8 cellular contexts compared by ENCODE assay signal in genomic region chr2:151771599-151772358, GRCh38. TPM values are rescaled to one million over a fixed set of nuclear protein-coding genes. Genes with fewer than 3 reads are reported as not detected.
DNase-seq lines count a peak whose midpoint lies in the region; ATAC-seq and TF ChIP-seq lines count a peak whose summit lies in the region.

No MANE protein-coding gene starts in this region.

- H3K79me2 ChIP-seq in PC-3 (ENCODE audit: low read length): no peaks in the 10 kb centered on the region

- intact Hi-C loops in left colon (cut with DNase I, micrococcal nuclease) (no loop called here), PC-3 (cut with micrococcal nuclease) (loop anchor here (5.0 kb wide), 1 partner anchor 56 kb away; the partner anchor contains the start of gene ARL5A)

- ATAC-seq in GM21528 (IDR thresholded peaks at IDR 0.05; ENCODE audit: low FRiP score, unreplicated experiment) (peak; percentile 96), HG03565 (IDR thresholded peaks at IDR 0.05; ENCODE audit: unreplicated experiment) (peak; percentile 95), left colon (no peak), PC-3 (no peak)

- no peak overlapping the region for H3K4me2 ChIP-seq in PC-3 (ENCODE audit: low read length)

- H3K9ac ChIP-seq in PC-3 (ENCODE audit: low read length): no peak overlapping the region

- H3K27ac Mint-ChIP-seq in activated T-cell treated with anti-CD3 and anti-CD28 coated beads, Interleukin-2, amount 50 U/mL, for 24 hours: no peak overlapping the region

- no peaks in the 10 kb centered on the region for H4K20me1 ChIP-seq in PC-3 (ENCODE audit: low read length)

- H3K4me1 Mint-ChIP-seq in activated T-cell treated with anti-CD3 and anti-CD28 coated beads, Interleukin-2, amount 50 U/mL, for 24 hours (ENCODE audit: low read depth): peaks cover 16% of the 10 kb centered on the region

- no peaks in the 10 kb centered on the region for H3K9me2 ChIP-seq in PC-3 (replicated peaks; ENCODE audit: low read length)

- peaks cover 20% of the 10 kb centered on the region for H3K36me3 Mint-ChIP-seq in activated T-cell treated with anti-CD3 and anti-CD28 coated beads, Interleukin-2, amount 50 U/mL, for 24 hours (ENCODE audit: low read depth)

- no peaks in the 10 kb centered on the region for H3K9me3 ChIP-seq in PC-3 (ENCODE audit: low read length)

- H3K27me3 Mint-ChIP-seq in activated T-cell treated with anti-CD3 and anti-CD28 coated beads, Interleukin-2, amount 50 U/mL, for 24 hours: no peaks in the 10 kb centered on the region

- POLR2A ChIA-PET in GM10248 (lab: Yijun Ruan, JAX): interaction anchor here (1.2 kb wide), 1 partner anchor 53 kb away, joined by 4 read pairs; no protein-coding TSS in a partner anchor
- POLR2A ChIA-PET in PC-3 (lab: Charles Lee; ENCODE audit: unreplicated experiment): no interaction called here

- H3K9me3 Mint-ChIP-seq in activated T-cell treated with anti-CD3 and anti-CD28 coated beads, Interleukin-2, amount 50 U/mL, for 24 hours: peaks cover 3% of the 10 kb centered on the region

- H2AFZ ChIP-seq in PC-3 (ENCODE audit: low read length): no peak overlapping the region

- no peaks in the 10 kb centered on the region for H3K36me3 ChIP-seq in PC-3 (ENCODE audit: low read depth, low read length)

- no TSS peak for BruUV-seq in PC-3 (replicated peaks; lab: Mats Ljungman, UMichigan)

- H3F3A ChIP-seq in PC-3 (ENCODE audit: low read length, unreplicated experiment): no peaks in the 10 kb centered on the region

- no peaks in the 10 kb centered on the region for H3K27me3 ChIP-seq in PC-3 (ENCODE audit: low read length)

- peaks cover 17% of the 10 kb centered on the region for H3K4me1 ChIP-seq in PC-3 (ENCODE audit: insufficient read depth, low read length)

- DNase-seq in GM10248 (ENCODE audit: extremely low spot score) (peak; percentile 83), left colon (peak; percentile 18 to 30), PC-3 (no peak), islet precursor cell (no peak), DMS79 treated with DMSO at 0.1 percent for 48 hours (lab: John Stamatoyannopoulos, UW) (no peak)
- DNase-seq in activated T-cell treated with anti-CD3 and anti-CD28 coated beads, Interleukin-2, amount 50 U/mL, for 24 hours: no peak

- TF ChIP-seq CTCF in GM10248 (IDR thresholded peaks at IDR 0.05; ENCODE audit: control extremely low read depth, extremely low read depth, low read depth, missing control alignments) (no peak), PC-3 (conservative IDR thresholded peaks at IDR 0.05; ENCODE audit: low read depth, low read length) (no peak)

- no peak overlapping the region for H3K27ac ChIP-seq in PC-3 (ENCODE audit: low read length)

- no peak overlapping the region for H3K4me3 Mint-ChIP-seq in activated T-cell treated with anti-CD3 and anti-CD28 coated beads, Interleukin-2, amount 50 U/mL, for 24 hours

- CTCF ChIA-PET in GM10248 (lab: Yijun Ruan, JAX): interaction anchor here (0.7 to 2.7 kb wide), 6 partner anchors 14 to 58 kb away, joined by 3 to 9 read pairs (median 4); partner anchors contain the start of gene ARL5A
- CTCF ChIA-PET in PC-3 (lab: Charles Lee): no interaction called here

- H3K4me3 ChIP-seq in PC-3 (ENCODE audit: low read length): no peak overlapping the region

RNA-seq across cellular contexts. Expression of gene NEB, which starts 37.5 kb away (rescaled TPM):
- total RNA-seq in left colon (under 1 TPM; 0.18 to 0.20 TPM), PC-3 (2014; rRNA removed) (under 0.01 and 0.11 TPM in 2 replicates)

RNA-seq across cellular contexts. Expression of gene ARL5A, which starts 56.4 kb away (rescaled TPM):
- total RNA-seq in left colon (10 to 100 TPM; 39.3 to 40.9 TPM), PC-3 (2014; rRNA removed) (45.6 and 53.0 TPM in 2 replicates)

Comparison
In these comparisons a context has a peak if more than half of its experiments do, and no peak if none do; other contexts are left out.
1. DNase-seq: peak in GM10248 (single experiment) and left colon (2 of 2); none in PC-3 (single experiment), islet precursor cell (single experiment), DMS79 treated with DMSO at 0.1 percent for 48 hours (single experiment) and activated T-cell treated with anti-CD3 and anti-CD28 coated beads, Interleukin-2, amount 50 U/mL, for 24 hours (single experiment).
2. ATAC-seq: peak in GM21528 (single experiment) and HG03565 (single experiment); none in left colon (single experiment) and PC-3 (single experiment).